ENCODE assay signal across 21 cellular contexts in genomic region chr12:58818546-58818945, GRCh38.
DNase-seq lines count a peak whose midpoint lies in the region; ATAC-seq and TF ChIP-seq lines count a peak whose summit lies in the region.
"Had no signal": no experiment of that assay in that cellular context is flagged by ENCODE, and none has a peak within 500 bp of the region (broad histone marks: within the 10 kb centered on the region; RNA-seq: fewer than 3 reads in every experiment).

No MANE protein-coding gene starts in this region.

- H3K27ac ChIP-seq in breast epithelium (no peak overlapping the region), mammary epithelial cell (ENCODE audit: insufficient read depth, low read depth, low read length) (no peak overlapping the region)
- H3K27ac ChIP-seq: 22Rv1 had no signal

- in situ Hi-C loops in mammary epithelial cell (cut with MboI; ENCODE audit: low sequenced_read_pairs in 2 of 2), result no loop called here

- CTCF ChIA-PET in MCF 10A (lab: Yijun Ruan, JAX), result interaction anchor here (0.6 kb wide), 1 partner anchor 1654 kb away, joined by 3 read pairs; no protein-coding TSS in a partner anchor
- CTCF ChIA-PET in mammary epithelial cell (lab: Charles Lee; ENCODE audit: low non-redundant PET), result no interaction called here

- ATAC-seq in HG02840 (IDR thresholded peaks at IDR 0.05; ENCODE audit: low FRiP score, unreplicated experiment), result no peak
- ATAC-seq: GM12878, SK-N-SH treated with all-trans-retinoic acid at 6 μM for 48 hours had no signal

- H3K4me1 ChIP-seq in breast epithelium (no peaks in the 10 kb centered on the region), mammary epithelial cell (ENCODE audit: insufficient read depth, low read length) (no peaks in the 10 kb centered on the region)
- H3K4me1 ChIP-seq: Caco-2 had no signal

- TF ChIP-seq CTCF in MCF 10A (IDR thresholded peaks at IDR 0.05; ENCODE audit: unreplicated experiment) (no peak), breast epithelium (IDR thresholded peaks at IDR 0.05) (no peak), mammary epithelial cell (conservative IDR thresholded peaks at IDR 0.05 in 1 of 2, IDR thresholded peaks at IDR 0.05 in 1 of 2; ENCODE audit: extremely low read depth in 1 of 2, insufficient read depth in 1 of 2, low read depth in 1 of 2, low read length in 2 of 2) (no peak), foreskin fibroblast (IDR thresholded peaks at IDR 0.05; ENCODE audit: low read depth, low read length) (no peak), GM20000 (IDR thresholded peaks at IDR 0.05; ENCODE audit: extremely low read depth, missing control alignments) (no peak)

- H3K36me3 Mint-ChIP-seq in MCF 10A (ENCODE audit: insufficient read depth, unreplicated experiment), result peaks cover 6% of the 10 kb centered on the region

- dilution Hi-C loops in mammary epithelial cell (cut with HindIII; ENCODE audit: low sequenced_read_pairs), result no loop called here

- H3K27ac Mint-ChIP-seq in MCF 10A (ENCODE audit: low read depth, unreplicated experiment), result no peak overlapping the region
- H3K27ac Mint-ChIP-seq: B cell had no signal

- H3K27me3 ChIP-seq in breast epithelium (no peaks in the 10 kb centered on the region), mammary epithelial cell (ENCODE audit: insufficient read depth, low read length) (peaks cover 4% of the 10 kb centered on the region)

- intact Hi-C loops in MCF 10A (cut with micrococcal nuclease), result no loop called here
- intact Hi-C loops in breast epithelium (cut with DNase I; ENCODE audit: low total_unique reads), result no loop called here
- intact Hi-C loops in mammary epithelial cell (cut with micrococcal nuclease), result no loop called here

- H3K4me3 ChIP-seq in breast epithelium (no peak overlapping the region), mammary epithelial cell (replicated peaks in 1 of 3; ENCODE audit: insufficient read depth in 1 of 3, low read depth in 2 of 3, low read length in 3 of 3) (no peak overlapping the region), foreskin fibroblast (ENCODE audit: low read depth in 1 of 2, low read length in 2 of 2) (no peak overlapping the region)
- H3K4me3 ChIP-seq: GM12878 had no signal

- H3K9me3 Mint-ChIP-seq in MCF 10A (ENCODE audit: unreplicated experiment), result peaks cover 5% of the 10 kb centered on the region

- H3K27me3 Mint-ChIP-seq in MCF 10A (ENCODE audit: insufficient read depth, unreplicated experiment), result no peaks in the 10 kb centered on the region
- H3K27me3 Mint-ChIP-seq: B cell had no signal

- no peak overlapping the region for H3K9ac ChIP-seq in mammary epithelial cell (ENCODE audit: insufficient read depth, low read length)

- no peak overlapping the region for H2AFZ ChIP-seq in mammary epithelial cell (ENCODE audit: low read depth, low read length)

- no peaks in the 10 kb centered on the region for H4K20me1 ChIP-seq in mammary epithelial cell (ENCODE audit: insufficient read depth, low read length)

- POLR2A ChIA-PET in MCF 10A (lab: Yijun Ruan, JAX), result interaction anchor here (0.6 kb wide), 1 partner anchor 346 kb away, joined by 4 read pairs; no protein-coding TSS in a partner anchor

- DNase-seq in MCF 10A (ENCODE audit: unreplicated experiment) (peak; percentile 33), breast epithelium (ENCODE audit: low spot score in 2 of 2) (no peak), mammary epithelial cell (peak; percentile 7), foreskin fibroblast (peak; percentile 26 to 62), cerebellum (ENCODE audit: low spot score) (no peak), GM20000 (ENCODE audit: low spot score) (no peak)
- no peak for DNase-seq in stimulated activated CD4-positive, alpha-beta T cell treated with anti-CD3 and anti-CD28 coated beads, Interleukin-4, amount 100 ng/mL, for 4 hours
- DNase-seq: Caco-2, Kasumi-1, NCI-H1105 treated with DMSO at 0.1 percent for 48 hours, NCI-H1694 treated with DMSO at 0.1 percent for 48 hours, NCI-H2227 treated with DMSO at 0.1 percent for 48 hours, NCI-H510A treated with DMSO at 0.1 percent for 48 hours, NCI-H82, RPMI8226, SHP77 treated with DMSO at 0.1 percent for 48 hours had no signal

- H3K4me2 ChIP-seq in mammary epithelial cell (ENCODE audit: insufficient read depth, low read depth, low read length), result no peak overlapping the region

- BruUV-seq in MCF 10A (replicated peaks; lab: Mats Ljungman, UMichigan) (no TSS peak), mammary epithelial cell (replicated peaks; lab: Mats Ljungman, UMichigan) (no TSS peak)

- H3K36me3 ChIP-seq in breast epithelium, result no peaks in the 10 kb centered on the region
- H3K36me3 ChIP-seq in mammary epithelial cell (ENCODE audit: insufficient read depth, low read length), result no peaks in the 10 kb centered on the region

- H3K4me3 Mint-ChIP-seq in MCF 10A (ENCODE audit: unreplicated experiment), result no peak overlapping the region
- H3K4me3 Mint-ChIP-seq: B cell had no signal

- H3K4me1 Mint-ChIP-seq in MCF 10A (ENCODE audit: insufficient read depth, unreplicated experiment), result no peaks in the 10 kb centered on the region
- H3K4me1 Mint-ChIP-seq: B cell had no signal

- H3K9me3 ChIP-seq in breast epithelium (no peaks in the 10 kb centered on the region), mammary epithelial cell (replicated peaks; ENCODE audit: insufficient read depth, low read length) (no peaks in the 10 kb centered on the region)
- H3K9me3 ChIP-seq: Caco-2 had no signal

- WGBS in mammary epithelial cell (ENCODE audit: low coverage, missing lambda C conversion rate), result 79% methylated on average over 1 of the region's 1 CpG

- no peak for TF ChIP-seq POLR2A in breast epithelium (IDR thresholded peaks at IDR 0.05)

- no peaks in the 10 kb centered on the region for H3K79me2 ChIP-seq in mammary epithelial cell (ENCODE audit: insufficient read depth, low read length)

Comparison
In these comparisons a context has a peak if more than half of its experiments do, and no peak if none do; other contexts are left out.
1. DNase-seq: peak in MCF 10A (single experiment), mammary epithelial cell (single experiment) and foreskin fibroblast (2 of 2); none in breast epithelium (0 of 2), stimulated activated CD4-positive, alpha-beta T cell treated with anti-CD3 and anti-CD28 coated beads, Interleukin-4, amount 100 ng/mL, for 4 hours (0 of 2), cerebellum (single experiment) and GM20000 (single experiment).